In genomic region chr5:93079046-93079445, GRCh38 we compare ENCODE assay signal across 11 cellular contexts.
DNase-seq lines count a peak whose midpoint lies in the region; ATAC-seq, FAIRE-seq and TF ChIP-seq lines count a peak whose summit lies in the region.
"Had no signal": no experiment of that assay in that cellular context is flagged by ENCODE, and none has a peak within 500 bp of the region (broad histone marks: within the 10 kb centered on the region; RNA-seq: fewer than 3 reads in every experiment).

No MANE protein-coding gene starts in this region.

- peak; percentile 27 for DNase-seq in ELR (ENCODE audit: low read depth)
- DNase-seq in Panc1 (ENCODE audit: low read depth, low spot score): no peak
- no peak for DNase-seq in epithelial cell of prostate (ENCODE audit: low read depth, low spot score)
- peak in 2 of 6 donors; percentile 11 to 44 for DNase-seq in pancreas
- no peak for DNase-seq in activated naive CD4-positive, alpha-beta T cell treated with anti-CD3 and anti-CD28 coated beads, Interleukin-2, amount 50 U/mL, for 72 hours (ENCODE audit: low spot score in 2 of 2)
- DNase-seq: activated naive CD4-positive, alpha-beta T cell treated with anti-CD3 and anti-CD28 coated beads, Interleukin-2, amount 10 ng/mL, durations not matched to agents 7 days and 5 days had no signal

- intact Hi-C loops in Panc1 (cut with micrococcal nuclease; ENCODE audit: unreplicated experiment): loop anchor here (10.0 kb wide), 2 partner anchors 144 to 524 kb away; no protein-coding TSS in a partner anchor
- intact Hi-C loops in pancreas (cut with DNase I): no loop called here

- no TSS peak for BruUV-seq in Panc1 (replicated peaks; lab: Mats Ljungman, UMichigan)

- H3K27ac ChIP-seq in Panc1 (ENCODE audit: low read length) (peak overlapping the region; percentile 91), epithelial cell of prostate (peak overlapping the region; percentile 40), pancreas (peak overlapping the region in 2 of 4 donors; percentile 58 to 66)

- H3K36me3 ChIP-seq in Panc1 (ENCODE audit: control insufficient read depth, insufficient read depth, low read length) (no peaks in the 10 kb centered on the region; the same call in 1 of the 2 replicates), pancreas (no peaks in the 10 kb centered on the region)

- in situ Hi-C loops in Panc1 (cut with HindIII; ENCODE audit: low pct_unique_long_range_greater_than_20kb, low sequenced_read_pairs): no loop called here

- FAIRE-seq in pancreas (lab: Jason Lieb, UNC): no peak

- H3K9me3 ChIP-seq in Panc1 (ENCODE audit: control insufficient read depth, insufficient read depth, low read depth, low read length) (peaks cover 16% of the 10 kb centered on the region; the same call in 1 of the 2 replicates), pancreas (no peaks in the 10 kb centered on the region)

- H3K36me3 Mint-ChIP-seq in activated naive CD4-positive, alpha-beta T cell treated with anti-CD3 and anti-CD28 coated beads, Interleukin-2, amount 50 U/mL, for 72 hours: no peaks in the 10 kb centered on the region
- H3K36me3 Mint-ChIP-seq: activated naive CD4-positive, alpha-beta T cell treated with anti-CD3 and anti-CD28 coated beads, Interleukin-2, amount 10 ng/mL, durations not matched to agents 7 days and 5 days; memory B cell had no signal

- H3K4me1 ChIP-seq in Panc1 (ENCODE audit: control insufficient read depth, insufficient read depth, low read length) (peaks cover 18% of the 10 kb centered on the region), pancreas (peaks cover 0 to 9% (median 6%) of the 10 kb centered on the region in 3 donors)

- peaks cover 0 to 3% of the 10 kb centered on the region in 2 donors for H3K9me3 Mint-ChIP-seq in activated naive CD4-positive, alpha-beta T cell treated with anti-CD3 and anti-CD28 coated beads, Interleukin-2, amount 50 U/mL, for 72 hours
- H3K9me3 Mint-ChIP-seq: activated naive CD4-positive, alpha-beta T cell treated with anti-CD3 and anti-CD28 coated beads, Interleukin-2, amount 10 ng/mL, durations not matched to agents 7 days and 5 days had no signal

- CTCF ChIA-PET in Panc1 (lab: Charles Lee): no interaction called here

- POLR2A ChIA-PET in Panc1 (lab: Charles Lee): no interaction called here

- ATAC-seq in Panc1 (peak; percentile 72), pancreas (peak in 3 of 4 donors; percentile 64 to 85 (median 76)), HG03097 (IDR thresholded peaks at IDR 0.05; ENCODE audit: low FRiP score, unreplicated experiment) (no peak), GM21528 (IDR thresholded peaks at IDR 0.05; ENCODE audit: low FRiP score, unreplicated experiment) (no peak), GM19452 (IDR thresholded peaks at IDR 0.05; ENCODE audit: unreplicated experiment) (no peak)
- ATAC-seq in activated naive CD4-positive, alpha-beta T cell treated with anti-CD3 and anti-CD28 coated beads, Interleukin-2, amount 50 U/mL, for 72 hours: no peak

- H3K4me3 ChIP-seq in Panc1 (ENCODE audit: low read depth in 2 of 2, low read length in 2 of 2) (no peak overlapping the region), pancreas (no peak overlapping the region)

- WGBS in pancreas, 2 donors: 11 to 15% methylated on average over 2 of the region's 2 CpGs

- H3K27me3 ChIP-seq in Panc1 (ENCODE audit: control insufficient read depth, insufficient read depth, low read length): no peaks in the 10 kb centered on the region
- no peaks in the 10 kb centered on the region for H3K27me3 ChIP-seq in pancreas
- H3K27me3 ChIP-seq: dorsolateral prefrontal cortex had no signal

- TF ChIP-seq CTCF in Panc1 (IDR thresholded peaks at IDR 0.05) (no peak), pancreas (IDR thresholded peaks at IDR 0.05) (no peak)

- H3K27ac Mint-ChIP-seq in activated naive CD4-positive, alpha-beta T cell treated with anti-CD3 and anti-CD28 coated beads, Interleukin-2, amount 50 U/mL, for 72 hours: no peak overlapping the region
- H3K27ac Mint-ChIP-seq: activated naive CD4-positive, alpha-beta T cell treated with anti-CD3 and anti-CD28 coated beads, Interleukin-2, amount 10 ng/mL, durations not matched to agents 7 days and 5 days; memory B cell had no signal

Comparison
In these comparisons a context has a peak if more than half of its experiments do, and no peak if none do; other contexts are left out.
1. ATAC-seq: peak in Panc1 (single experiment) and pancreas (3 of 4); none in HG03097 (single experiment), GM21528 (single experiment), GM19452 (single experiment) and activated naive CD4-positive, alpha-beta T cell treated with anti-CD3 and anti-CD28 coated beads, Interleukin-2, amount 50 U/mL, for 72 hours (0 of 2).